In genomic region chr15:69145149-69145693, GRCh38 we compare ENCODE assay signal across 17 cellular contexts.
"Had no signal": no experiment of that assay in that cellular context is flagged by ENCODE, and none has a peak within 500 bp of the region (broad histone marks: within the 10 kb centered on the region; RNA-seq: fewer than 3 reads in every experiment).

No MANE protein-coding gene starts in this region.

- DNase-seq: cerebellar nuclear complex; effector memory CD4-positive, alpha-beta T cell; erythroblast; esophagus squamous epithelium; immature natural killer cell; left ventricle myocardium superior; lower lobe of right lung; naive B cell; right cardiac atrium; sigmoid colon; spleen; stimulated activated CD4-positive, alpha-beta T cell treated with anti-CD3 and anti-CD28 coated beads, Interleukin-4, amount 100 ng/mL, for 4 hours; stimulated activated naive CD8-positive, alpha-beta T cell treated with anti-CD3 and anti-CD28 coated beads, Interleukin-15, Interleukin-2, amounts not matched to agents 100 U/mL and 50 U/mL, for 24 hours; upper lobe of left lung had no signal

- H3K4me3 ChIP-seq: esophagus squamous epithelium, lower lobe of right lung, prostate gland, sigmoid colon, spleen, thoracic aorta, tibial nerve, upper lobe of left lung had no signal

- H3K9me3 ChIP-seq: esophagus squamous epithelium, lower lobe of right lung, prostate gland, sigmoid colon, spleen, thoracic aorta, tibial nerve, upper lobe of left lung had no signal

- H3K4me1 ChIP-seq: lower lobe of right lung, prostate gland, spleen, upper lobe of left lung had no signal

- H3K27me3 ChIP-seq: tibial nerve, upper lobe of left lung had no signal

- H3K27ac ChIP-seq: esophagus squamous epithelium, lower lobe of right lung, prostate gland, sigmoid colon, spleen, thoracic aorta, tibial nerve, upper lobe of left lung had no signal

- H3K36me3 ChIP-seq: esophagus squamous epithelium, lower lobe of right lung, prostate gland, sigmoid colon, spleen, thoracic aorta, tibial nerve, upper lobe of left lung had no signal
